Comparison of ENCODE assay signal across 19 cellular contexts in genomic region chr10:131810805-131811137, GRCh38.
"Had no signal": no experiment of that assay in that cellular context is flagged by ENCODE, and none has a peak within 500 bp of the region (broad histone marks: within the 10 kb centered on the region; RNA-seq: fewer than 3 reads in every experiment).

No MANE protein-coding gene starts in this region.

- H3K36me3 ChIP-seq: adrenal gland, thyroid gland, uterus had no signal

- H3K27ac ChIP-seq: adrenal gland, thyroid gland, uterus had no signal

- H3K4me3 Mint-ChIP-seq: activated T-cell treated with anti-CD3 and anti-CD28 coated beads, Interleukin-2, amount 50 U/mL, for 4 hours; mesothelial cell of epicardium; nephron; stimulated activated effector memory CD8-positive, alpha-beta T cell treated with anti-CD3 and anti-CD28 coated beads, Interleukin-12 subunit alpha, Interleukin-12 subunit beta, amount 100 ng/mL, for 72 hours had no signal

- H3K4me1 ChIP-seq: adrenal gland, thyroid gland, uterus had no signal

- H3K27ac Mint-ChIP-seq: mesothelial cell of epicardium; nephron; progenitor cell of endocrine pancreas; stimulated activated effector memory CD8-positive, alpha-beta T cell treated with anti-CD3 and anti-CD28 coated beads, Interleukin-12 subunit alpha, Interleukin-12 subunit beta, amount 100 ng/mL, for 72 hours had no signal

- ATAC-seq: activated T-cell treated with anti-CD3 and anti-CD28 coated beads, Interleukin-2, amount 50 U/mL, for 4 hours; left cardiac atrium had no signal

- H3K9me3 ChIP-seq: adrenal gland, thyroid gland, uterus had no signal

- H3K36me3 Mint-ChIP-seq: mesothelial cell of epicardium; stimulated activated effector memory CD8-positive, alpha-beta T cell treated with anti-CD3 and anti-CD28 coated beads, Interleukin-12 subunit alpha, Interleukin-12 subunit beta, amount 100 ng/mL, for 72 hours had no signal

- H3K9me3 Mint-ChIP-seq: activated T-cell treated with anti-CD3 and anti-CD28 coated beads, Interleukin-2, amount 50 U/mL, for 4 hours; mesothelial cell of epicardium; nephron; stimulated activated effector memory CD8-positive, alpha-beta T cell treated with anti-CD3 and anti-CD28 coated beads, Interleukin-12 subunit alpha, Interleukin-12 subunit beta, amount 100 ng/mL, for 72 hours had no signal

- DNase-seq: activated CD4-positive, alpha-beta T cell treated with anti-CD3 and anti-CD28 coated beads, Interleukin-2, amount 50 U/mL, for 4 hours; activated naive CD4-positive, alpha-beta T cell treated with anti-CD3 and anti-CD28 coated beads, Interleukin-2, amount 50 U/mL, for 16 hours; activated T-cell treated with anti-CD3 and anti-CD28 coated beads, Interleukin-2, amount 50 U/mL, for 4 hours; foreskin melanocyte; glutamatergic neuron; hippocampal formation; left cardiac atrium; nucleus accumbens; small intestine; stimulated activated CD4-positive, alpha-beta T cell treated with anti-CD3 and anti-CD28 coated beads, Interleukin-15, amount 100 ng/mL, for 24 hours; stimulated activated CD4-positive, alpha-beta T cell treated with anti-CD3 and anti-CD28 coated beads, Interleukin-2, amount 100 ng/mL, for 48 hours; SW 1271; thyroid gland; uterus had no signal

- H3K4me1 Mint-ChIP-seq: mesothelial cell of epicardium; nephron; stimulated activated effector memory CD8-positive, alpha-beta T cell treated with anti-CD3 and anti-CD28 coated beads, Interleukin-12 subunit alpha, Interleukin-12 subunit beta, amount 100 ng/mL, for 72 hours had no signal

- H3K4me3 ChIP-seq: adrenal gland, thyroid gland, uterus had no signal

- H3K27me3 ChIP-seq: thyroid gland, uterus had no signal
